28 cellular contexts compared by ENCODE assay signal in genomic region chr16:26957283-26957859, GRCh38.
"Had no signal": no experiment of that assay in that cellular context is flagged by ENCODE, and none has a peak within 500 bp of the region (broad histone marks: within the 10 kb centered on the region; RNA-seq: fewer than 3 reads in every experiment).

No MANE protein-coding gene starts in this region.

- H3K4me1 Mint-ChIP-seq: neural progenitor cell; stimulated activated effector memory CD8-positive, alpha-beta T cell treated with anti-CD3 and anti-CD28 coated beads, Interleukin-12 subunit alpha, Interleukin-12 subunit beta, amount 100 ng/mL, for 72 hours had no signal

- ATAC-seq: natural killer cell; right lobe of liver; stimulated activated effector memory CD8-positive, alpha-beta T cell treated with anti-CD3 and anti-CD28 coated beads, Interleukin-12 subunit alpha, Interleukin-12 subunit beta, amount 100 ng/mL, for 72 hours; stimulated activated naive B cell treated with anti-CD40 and anti-IgM and Interleukin-4, amounts not matched to agents 10 μg/mL and 1 μg/mL and 100 μg/mL, for 72 hours had no signal

- DNase-seq: natural killer cell; occipital lobe; ovary; posterior cingulate gyrus; retina; right lobe of liver; sigmoid colon; small intestine; stimulated activated CD4-positive, alpha-beta T cell treated with anti-CD3 and anti-CD28 coated beads, Interleukin-15, amount 100 ng/mL, for 24 hours; stimulated activated CD4-positive, alpha-beta T cell treated with anti-CD3 and anti-CD28 coated beads, Interleukin-2, amount 100 ng/mL, for 24 hours; stimulated activated CD4-positive, alpha-beta T cell treated with anti-CD3 and anti-CD28 coated beads, Interleukin-2, amount 100 ng/mL, for 48 hours; stimulated activated CD4-positive, alpha-beta T cell treated with anti-CD3 and anti-CD28 coated beads, Interleukin-4, amount 100 ng/mL, for 24 hours; stimulated activated naive B cell treated with anti-CD40 and anti-IgM and Interleukin-4, amounts not matched to agents 10 μg/mL and 1 μg/mL and 100 μg/mL, for 72 hours; stimulated activated naive CD4-positive, alpha-beta T cell treated with Interleukin-2 at 50 U/mL for 16 hours; stomach; thyroid gland; upper lobe of left lung had no signal

- H3K4me3 Mint-ChIP-seq: natural killer cell; nephron; neural progenitor cell; stimulated activated effector memory CD8-positive, alpha-beta T cell treated with anti-CD3 and anti-CD28 coated beads, Interleukin-12 subunit alpha, Interleukin-12 subunit beta, amount 100 ng/mL, for 72 hours; stimulated activated naive B cell treated with anti-CD40 and anti-IgM and Interleukin-4, amounts not matched to agents 10 μg/mL and 1 μg/mL and 100 μg/mL, for 72 hours; stimulated activated naive CD8-positive, alpha-beta T cell treated with anti-CD3 and anti-CD28 coated beads, Interleukin-15, Interleukin-2, amounts not matched to agents 100 ng/mL and 50 ng/mL, for 24 hours had no signal

- H3K27me3 ChIP-seq: neural progenitor cell, ovary, right atrium auricular region, right lobe of liver, thyroid gland, tibial nerve, upper lobe of left lung, vagina had no signal

- H3K4me2 ChIP-seq: neural progenitor cell had no signal

- H3K9ac ChIP-seq: neural progenitor cell, parathyroid adenoma had no signal

- H3K27ac ChIP-seq: neural progenitor cell, ovary, parathyroid adenoma, prostate gland, right atrium auricular region, right lobe of liver, sigmoid colon, stomach, thoracic aorta, thyroid gland, tibial nerve, upper lobe of left lung, vagina had no signal

- FAIRE-seq: small intestine, urothelium cell line had no signal

- H3K4me3 ChIP-seq: neural progenitor cell, ovary, prostate gland, right atrium auricular region, right lobe of liver, sigmoid colon, stomach, thoracic aorta, thyroid gland, tibial nerve, upper lobe of left lung, vagina had no signal

- H2AFZ ChIP-seq: neural progenitor cell, parathyroid adenoma had no signal

- H3K27ac Mint-ChIP-seq: natural killer cell; nephron; neural progenitor cell; stimulated activated effector memory CD8-positive, alpha-beta T cell treated with anti-CD3 and anti-CD28 coated beads, Interleukin-12 subunit alpha, Interleukin-12 subunit beta, amount 100 ng/mL, for 72 hours; stimulated activated naive B cell treated with anti-CD40 and anti-IgM and Interleukin-4, amounts not matched to agents 10 μg/mL and 1 μg/mL and 100 μg/mL, for 72 hours; stimulated activated naive CD8-positive, alpha-beta T cell treated with anti-CD3 and anti-CD28 coated beads, Interleukin-15, Interleukin-2, amounts not matched to agents 100 ng/mL and 50 ng/mL, for 24 hours had no signal

- H3K9me3 Mint-ChIP-seq: natural killer cell; nephron; neural progenitor cell; stimulated activated effector memory CD8-positive, alpha-beta T cell treated with anti-CD3 and anti-CD28 coated beads, Interleukin-12 subunit alpha, Interleukin-12 subunit beta, amount 100 ng/mL, for 72 hours; stimulated activated naive CD8-positive, alpha-beta T cell treated with anti-CD3 and anti-CD28 coated beads, Interleukin-15, Interleukin-2, amounts not matched to agents 100 ng/mL and 50 ng/mL, for 24 hours had no signal

- H3K4me1 ChIP-seq: neural progenitor cell, parathyroid adenoma, prostate gland, right atrium auricular region, right lobe of liver, sigmoid colon, stomach, thyroid gland, tibial nerve, upper lobe of left lung, vagina had no signal

- H3K79me2 ChIP-seq: parathyroid adenoma had no signal
